In genomic region chr18:55998071-55998522, GRCh38 we compare ENCODE assay signal across 1 cellular context.
TF ChIP-seq lines count a peak whose summit lies in the region.

No MANE protein-coding gene starts in this region.

TF ChIP-seq in WTC11, 78 proteins besides CTCF, POLR2A, EP300 and RAD21 (continued from another document):
- TF ChIP-seq FOXP4 (CRISPR knock-in tag; IDR thresholded peaks at IDR 0.05) (no peak), ZNF219 (CRISPR knock-in tag; IDR thresholded peaks at IDR 0.05; ENCODE audit: borderline replicate concordance) (no peak), PRDM15 (CRISPR knock-in tag; IDR thresholded peaks at IDR 0.05) (no peak), TEAD4 (CRISPR knock-in tag; IDR thresholded peaks at IDR 0.05) (no peak)
TF ChIP-seq in WTC11: peak in this region for 0.
